ENCODE assay signal across 1 cellular context in genomic region chr11:14423633-14424032, GRCh38.
TF ChIP-seq lines count a peak whose summit lies in the region.

No MANE protein-coding gene starts in this region.

TF ChIP-seq in H1, 55 proteins besides CTCF, POLR2A, EP300 and RAD21 (continued from another document):
- no peak for TF ChIP-seq MAX (IDR thresholded peaks at IDR 0.05)
- TF ChIP-seq SP4 (IDR thresholded peaks at IDR 0.05; ENCODE audit: low read length), result no peak
- no peak for TF ChIP-seq E2F6 (IDR thresholded peaks at IDR 0.05)
- TF ChIP-seq EGR1 (IDR thresholded peaks at IDR 0.05; ENCODE audit: borderline replicate concordance, low read depth, low read length), result no peak
- TF ChIP-seq RFX5 (IDR thresholded peaks at IDR 0.05; ENCODE audit: borderline replicate concordance, low read depth, low read length), result no peak
TF ChIP-seq in H1: peak in this region for 0.
